Comparison of ENCODE assay signal across 22 cellular contexts in genomic region chr11:112315861-112316739, GRCh38. TPM values are rescaled to one million over a fixed set of nuclear protein-coding genes. Genes with fewer than 3 reads are reported as not detected.
A peak's percentile ranks its signal among the peaks of the same experiment; 100 is the strongest.
DNase-seq lines count a peak whose midpoint lies in the region; ATAC-seq and TF ChIP-seq lines count a peak whose summit lies in the region.
"Had no signal": no experiment of that assay in that cellular context is flagged by ENCODE, and none has a peak within 500 bp of the region (broad histone marks: within the 10 kb centered on the region; RNA-seq: fewer than 3 reads in every experiment).

No MANE protein-coding gene starts in this region.

- peaks cover 0 to 7% of the 10 kb centered on the region in 2 experiments for H3K27me3 ChIP-seq in mesenchymal stem cell (ENCODE audit: control insufficient read depth in 1 of 2, insufficient read depth in 1 of 2, low read length in 2 of 2)
- H3K27me3 ChIP-seq: SJSA1 had no signal

- DNase-seq in left cardiac atrium: no peak
- no peak for DNase-seq in Right ventricle myocardium superior
- no peak for DNase-seq in chondrocyte (ENCODE audit: low spot score)
- no peak for DNase-seq in mesenchymal stem cell
- no peak for DNase-seq in HEK293T (ENCODE audit: extremely low spot score)
- no peak for DNase-seq in Calu3
- DNase-seq in NCI-H1930 (lab: John Stamatoyannopoulos, UW): no peak
- DNase-seq: CD8-positive, alpha-beta memory T cell; H9; MV-4-11; NCI-H1417 treated with DMSO at 0.1 percent for 48 hours; NCI-H2029; NCI-H2171; NCI-H446; NCI-H774; RPMI8226 had no signal

- H3K18ac ChIP-seq in mesenchymal stem cell (ENCODE audit: low read depth in 1 of 2, low read length in 2 of 2): no peak overlapping the region

- no peak overlapping the region for H2BK15ac ChIP-seq in mesenchymal stem cell (ENCODE audit: low read depth, poor library complexity, severe bottlenecking)

- no peak for TF ChIP-seq CTCF in chondrocyte (IDR thresholded peaks at IDR 0.05)
- TF ChIP-seq CTCF in Calu3 (IDR thresholded peaks at IDR 0.05; ENCODE audit: unreplicated experiment): no peak

- H3K9me3 ChIP-seq in mesenchymal stem cell (ENCODE audit: control insufficient read depth, low read length): no peaks in the 10 kb centered on the region
- H3K9me3 ChIP-seq: SJSA1 had no signal

- H3K4me1 Mint-ChIP-seq in chondrocyte (ENCODE audit: low read depth): peaks cover 56% of the 10 kb centered on the region
- peaks cover 25% of the 10 kb centered on the region for H3K4me1 Mint-ChIP-seq in Calu3 (ENCODE audit: low read depth, unreplicated experiment)

- H2BK5ac ChIP-seq in mesenchymal stem cell (ENCODE audit: low read depth, low read length, poor library complexity, severe bottlenecking): no peak overlapping the region

- H2AK5ac ChIP-seq in mesenchymal stem cell (ENCODE audit: low read length, severe bottlenecking): no peak overlapping the region

- CTCF ChIA-PET in HEK293T (lab: Yijun Ruan, JAX): no interaction called here
- CTCF ChIA-PET in Calu3 (lab: Charles Lee): no interaction called here

- POLR2A ChIA-PET in HEK293T (lab: Yijun Ruan, JAX): no interaction called here

- H4K8ac ChIP-seq in mesenchymal stem cell (ENCODE audit: low read length): no peak overlapping the region

- WGBS in mesenchymal stem cell: 95% methylated on average over 9 of the region's 11 CpGs

- no peaks in the 10 kb centered on the region for H3K79me1 ChIP-seq in mesenchymal stem cell (replicated peaks; ENCODE audit: low read length, poor library complexity, severe bottlenecking)

- no peak overlapping the region for H3K14ac ChIP-seq in mesenchymal stem cell (ENCODE audit: low read length in 2 of 2)

- no peak overlapping the region for H2AFZ ChIP-seq in mesenchymal stem cell (ENCODE audit: low read depth, low read length)

- peak; percentile 17 to 24 for ATAC-seq in left cardiac atrium
- no peak for ATAC-seq in Right ventricle myocardium superior (ENCODE audit: poor library complexity)
- no peak for ATAC-seq in GM18907 (IDR thresholded peaks at IDR 0.05; ENCODE audit: unreplicated experiment)

- H2BK120ac ChIP-seq in mesenchymal stem cell (ENCODE audit: low read depth, low read length): no peak overlapping the region

- no peak overlapping the region for H3K9ac ChIP-seq in mesenchymal stem cell (ENCODE audit: low read length)

- H3K36me3 ChIP-seq in mesenchymal stem cell (ENCODE audit: control insufficient read depth in 1 of 2, insufficient read depth in 2 of 2, low read depth in 1 of 2, low read length in 2 of 2): no peaks in the 10 kb centered on the region
- H3K36me3 ChIP-seq: SJSA1 had no signal

- H4K91ac ChIP-seq in mesenchymal stem cell (ENCODE audit: low read length): peak overlapping the region; percentile 70

- intact Hi-C loops in left cardiac atrium (cut with DNase I): no loop called here
- intact Hi-C loops in Right ventricle myocardium superior (cut with DNase I): no loop called here
- intact Hi-C loops in Calu3 (cut with micrococcal nuclease; ENCODE audit: unreplicated experiment): no loop called here

- H3K9me3 Mint-ChIP-seq in chondrocyte (ENCODE audit: low read depth): no peaks in the 10 kb centered on the region
- H3K9me3 Mint-ChIP-seq in Calu3 (ENCODE audit: low read depth, unreplicated experiment): no peaks in the 10 kb centered on the region
- H3K9me3 Mint-ChIP-seq: CD8-positive, alpha-beta memory T cell had no signal

- no peak overlapping the region for H3K23ac ChIP-seq in mesenchymal stem cell (ENCODE audit: low read length in 2 of 2)

- H3K36me3 Mint-ChIP-seq in chondrocyte (ENCODE audit: low read depth) (peaks cover 2% of the 10 kb centered on the region), Calu3 (ENCODE audit: insufficient read depth, unreplicated experiment) (peaks cover 4% of the 10 kb centered on the region)

- H3K27me3 Mint-ChIP-seq in chondrocyte (ENCODE audit: low read depth) (no peaks in the 10 kb centered on the region), Calu3 (ENCODE audit: unreplicated experiment) (no peaks in the 10 kb centered on the region)
- H3K27me3 Mint-ChIP-seq: CD8-positive, alpha-beta memory T cell had no signal

- H3K4me3 ChIP-seq in mesenchymal stem cell (ENCODE audit: insufficient read depth in 1 of 2, low read depth in 1 of 2, low read length in 2 of 2): no peak overlapping the region
- H3K4me3 ChIP-seq: SJSA1 had no signal

- peak overlapping the region; percentile 94 for H3K27ac Mint-ChIP-seq in chondrocyte (ENCODE audit: unreplicated experiment)
- no peak overlapping the region for H3K27ac Mint-ChIP-seq in Calu3 (ENCODE audit: unreplicated experiment)
- H3K27ac Mint-ChIP-seq: H9 had no signal

- H3K4me1 ChIP-seq in mesenchymal stem cell (ENCODE audit: control insufficient read depth, insufficient read depth, low read depth, low read length): peaks cover 6% of the 10 kb centered on the region

- no peak overlapping the region for H3K27ac ChIP-seq in mesenchymal stem cell (ENCODE audit: low read length, poor library complexity, severe bottlenecking)
- H3K27ac ChIP-seq: HL-60 had no signal

- no peak overlapping the region for H3K4me3 Mint-ChIP-seq in chondrocyte (ENCODE audit: unreplicated experiment)
- no peak overlapping the region for H3K4me3 Mint-ChIP-seq in Calu3 (ENCODE audit: low read depth, unreplicated experiment)
- H3K4me3 Mint-ChIP-seq: CD8-positive, alpha-beta memory T cell; H9 had no signal

- H2BK12ac ChIP-seq in mesenchymal stem cell (ENCODE audit: low read length in 2 of 2): peak overlapping the region in 1 of 2 experiments; percentile 47

- H3K4ac ChIP-seq in mesenchymal stem cell (ENCODE audit: low read depth in 1 of 2, low read length in 2 of 2): no peak overlapping the region

- BruUV-seq in Calu3 (replicated peaks; lab: Mats Ljungman, UMichigan): no TSS peak

- no peak overlapping the region for H3K4me2 ChIP-seq in mesenchymal stem cell (ENCODE audit: low read length, poor library complexity, severe bottlenecking)

TF ChIP-seq in HEK293T, 16 proteins besides CTCF, POLR2A, EP300 and RAD21:
- TF ChIP-seq FOXM1 (IDR thresholded peaks at IDR 0.05; ENCODE audit: borderline replicate concordance): no peak
- no peak for TF ChIP-seq ARNT (IDR thresholded peaks at IDR 0.05)
- TF ChIP-seq ZNF384 (IDR thresholded peaks at IDR 0.05): no peak
- TF ChIP-seq L3MBTL2 (conservative IDR thresholded peaks at IDR 0.05): no peak
- TF ChIP-seq CTBP1 (IDR thresholded peaks at IDR 0.05; ENCODE audit: borderline replicate concordance): no peak
- no peak for TF ChIP-seq PKNOX1 (IDR thresholded peaks at IDR 0.05)
- TF ChIP-seq TARDBP (IDR thresholded peaks at IDR 0.05): no peak
- TF ChIP-seq SP1 (IDR thresholded peaks at IDR 0.05): no peak
- TF ChIP-seq SUZ12 (IDR thresholded peaks at IDR 0.05): no peak
- TF ChIP-seq FOXA1 (IDR thresholded peaks at IDR 0.05): no peak
- TF ChIP-seq LEF1 (IDR thresholded peaks at IDR 0.05; ENCODE audit: borderline replicate concordance): no peak
- no peak for TF ChIP-seq ELF4 (IDR thresholded peaks at IDR 0.05)
- TF ChIP-seq BHLHE40 (IDR thresholded peaks at IDR 0.05; ENCODE audit: borderline replicate concordance): no peak
- TF ChIP-seq HDGF (IDR thresholded peaks at IDR 0.05; ENCODE audit: borderline replicate concordance): no peak
- no peak for TF ChIP-seq FOXK2 (IDR thresholded peaks at IDR 0.05)
- TF ChIP-seq NFRKB (IDR thresholded peaks at IDR 0.05): no peak

RNA-seq across cellular contexts. Expression of gene PLET1, which starts 55.4 kb away (rescaled TPM):
- total RNA-seq in left cardiac atrium: not detected
- total RNA-seq in Right ventricle myocardium superior: not detected
- not detected in 3 replicates for total RNA-seq in chondrocyte
- not detected for polyA plus RNA-seq in mesenchymal stem cell (2013, experiment 1 of 2)
- polyA plus RNA-seq in mesenchymal stem cell (2013, experiment 2 of 2): not detected
- not detected in 2 replicates for total RNA-seq in Calu3 (2022)
- total RNA-seq: A172; CD8-positive, alpha-beta memory T cell; Daoy; H9; SJSA1 had no signal
- polyA plus RNA-seq: BJ; CD8-positive, alpha-beta memory T cell had no signal

Comparison
In these comparisons a context has a peak if more than half of its experiments do, and no peak if none do; other contexts are left out.
1. ATAC-seq: peak in left cardiac atrium (2 of 2); none in Right ventricle myocardium superior (single experiment) and GM18907 (single experiment).